8 cellular contexts compared by ENCODE assay signal in the genomic region with DNA sequence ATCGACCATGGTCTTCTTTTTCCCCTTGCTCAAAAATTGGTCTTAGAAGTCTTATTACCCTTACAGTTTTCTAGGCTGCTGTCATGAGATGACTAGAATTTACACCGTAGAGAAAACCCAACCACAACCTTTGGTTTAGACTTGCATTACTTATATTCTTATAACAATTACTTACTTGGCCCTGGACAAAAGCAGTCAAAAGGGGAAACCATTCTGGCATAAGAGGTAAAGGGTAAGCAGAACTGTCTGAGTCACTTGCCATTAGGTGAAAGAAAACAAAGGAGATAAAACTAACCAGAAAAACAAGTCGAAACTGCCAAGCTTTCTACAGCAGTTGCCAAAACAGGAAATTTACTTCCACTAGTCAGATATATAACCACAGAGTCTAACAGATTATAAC. TPM values are rescaled to one million over a fixed set of nuclear protein-coding genes. Genes with fewer than 3 reads are reported as not detected.
DNase-seq lines count a peak whose midpoint lies in the region; ATAC-seq and TF ChIP-seq lines count a peak whose summit lies in the region.

No MANE protein-coding gene starts in this region.

- no peaks in the 10 kb centered on the region for H3K36me3 ChIP-seq in prostate gland

- WGBS in prostate gland, result 10% methylated on average over 3 of the region's 3 CpGs

- intact Hi-C loops in prostate gland (cut with DNase I) (no loop called here), sciatic nerve (cut with DNase I) (no loop called here)

- H3K9me3 ChIP-seq in prostate gland, result no peaks in the 10 kb centered on the region

- peaks cover 6% of the 10 kb centered on the region for H3K9me3 Mint-ChIP-seq in central memory CD8-positive, alpha-beta T cell

- peaks cover 24% of the 10 kb centered on the region for H3K4me1 ChIP-seq in prostate gland (replicated peaks)

- peak overlapping the region; percentile 45 for H3K27ac ChIP-seq in prostate gland

- H3K36me3 Mint-ChIP-seq in central memory CD8-positive, alpha-beta T cell (ENCODE audit: insufficient read depth), result peaks cover 18% of the 10 kb centered on the region

- ATAC-seq in GM18867 (IDR thresholded peaks at IDR 0.05; ENCODE audit: unreplicated experiment) (peak; percentile 77), HG02610 (IDR thresholded peaks at IDR 0.05; ENCODE audit: unreplicated experiment) (peak; percentile 92), sciatic nerve (no peak)
- peak; percentile 77 for ATAC-seq in central memory CD8-positive, alpha-beta T cell (replicated peaks; ENCODE audit: extremely low read depth, poor library complexity, severe bottlenecking)

- H3K27me3 ChIP-seq in prostate gland (replicated peaks; ENCODE audit: insufficient read depth), result no peaks in the 10 kb centered on the region

- H3K4me3 ChIP-seq in prostate gland, result no peak overlapping the region

- no peaks in the 10 kb centered on the region for H3K27me3 Mint-ChIP-seq in central memory CD8-positive, alpha-beta T cell

- H3K4me3 Mint-ChIP-seq in central memory CD8-positive, alpha-beta T cell, result peak overlapping the region; percentile 52

- peaks cover 60% of the 10 kb centered on the region for H3K4me1 Mint-ChIP-seq in central memory CD8-positive, alpha-beta T cell

- H3K27ac Mint-ChIP-seq in central memory CD8-positive, alpha-beta T cell (ENCODE audit: low read depth), result peak overlapping the region; percentile 92

- DNase-seq in NCI-H2029 (lab: John Stamatoyannopoulos, UW) (peak; percentile 60), prostate gland (ENCODE audit: low spot score) (peak; percentile 73), NCI-H69 (lab: John Stamatoyannopoulos, UW) (no peak), C1 segment of cervical spinal cord (lab: John Stamatoyannopoulos, UW) (no peak), sciatic nerve (ENCODE audit: low spot score) (no peak)
- no peak for DNase-seq in central memory CD8-positive, alpha-beta T cell (ENCODE audit: low spot score in 2 of 2)

- TF ChIP-seq POLR2A in prostate gland (IDR thresholded peaks at IDR 0.05), result no peak

- TF ChIP-seq CTCF in prostate gland (IDR thresholded peaks at IDR 0.05), result no peak

RNA-seq across cellular contexts. Expression of a gene that starts 17.9 kb away (rescaled TPM):
- total RNA-seq in prostate gland (10 to 100 TPM; 57.7 to 82.1 TPM), sciatic nerve (92.6 TPM)

Comparison
In these comparisons a context has a peak if more than half of its experiments do, and no peak if none do; other contexts are left out.
1. DNase-seq: peak in NCI-H2029 (single experiment) and prostate gland (single experiment); none in central memory CD8-positive, alpha-beta T cell (0 of 2), NCI-H69 (single experiment), C1 segment of cervical spinal cord (0 of 14) and sciatic nerve (single experiment).